8 cellular contexts compared by ENCODE assay signal in genomic region chr1:43707191-43708005, GRCh38. TPM values are rescaled to one million over a fixed set of nuclear protein-coding genes. Genes with fewer than 3 reads are reported as not detected.
DNase-seq lines count a peak whose midpoint lies in the region; ATAC-seq and TF ChIP-seq lines count a peak whose summit lies in the region.

A gene with protein sequence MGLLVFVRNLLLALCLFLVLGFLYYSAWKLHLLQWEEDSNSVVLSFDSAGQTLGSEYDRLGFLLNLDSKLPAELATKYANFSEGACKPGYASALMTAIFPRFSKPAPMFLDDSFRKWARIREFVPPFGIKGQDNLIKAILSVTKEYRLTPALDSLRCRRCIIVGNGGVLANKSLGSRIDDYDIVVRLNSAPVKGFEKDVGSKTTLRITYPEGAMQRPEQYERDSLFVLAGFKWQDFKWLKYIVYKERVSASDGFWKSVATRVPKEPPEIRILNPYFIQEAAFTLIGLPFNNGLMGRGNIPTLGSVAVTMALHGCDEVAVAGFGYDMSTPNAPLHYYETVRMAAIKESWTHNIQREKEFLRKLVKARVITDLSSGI (plus strand): TSS chr1:43707536. CDS start chr1:43736263, 28,727 bp downstream.

- peak within 1 kb of the TSS; percentile 99 for H3K4me2 ChIP-seq in PC-3 (ENCODE audit: low read length)

- H3K27me3 ChIP-seq in PC-3 (ENCODE audit: low read length) (no peaks in the 10 kb centered on the region), mucosa of stomach (ENCODE audit: control insufficient read depth, insufficient read depth, low read length) (no peaks in the 10 kb centered on the region)

- peak within 1 kb of the TSS; percentile 48 for H3K27ac ChIP-seq in PC-3 (ENCODE audit: low read length)

- peak within 1 kb of the TSS; percentile 46 to 86 (median 67) for H3K27ac Mint-ChIP-seq in IgD-negative memory B cell

- CTCF ChIA-PET in PC-3 (lab: Charles Lee), result interaction anchor here (0.6 to 1.2 kb wide), 4 partner anchors 125 to 382 kb away, joined by 3 to 8 read pairs (median 3); no protein-coding TSS in a partner anchor

- peak within 1 kb of the TSS; percentile 84 to 96 (median 92) for H3K4me3 Mint-ChIP-seq in IgD-negative memory B cell

- no peaks in the 10 kb centered on the region for H3F3A ChIP-seq in PC-3 (ENCODE audit: low read length, unreplicated experiment)

- BruUV-seq in PC-3 (replicated peaks; lab: Mats Ljungman, UMichigan), result no TSS peak

- no peaks in the 10 kb centered on the region for H3K36me3 Mint-ChIP-seq in IgD-negative memory B cell

- H2AFZ ChIP-seq in PC-3 (ENCODE audit: low read length), result peak within 1 kb of the TSS; percentile 87

- H3K9me3 ChIP-seq in PC-3 (ENCODE audit: low read length) (no peaks in the 10 kb centered on the region), mucosa of stomach (ENCODE audit: control insufficient read depth, low read length) (no peaks in the 10 kb centered on the region)

- no peaks in the 10 kb centered on the region for H3K9me3 Mint-ChIP-seq in IgD-negative memory B cell

- peaks cover 13 to 19% (median 15%) of the 10 kb centered on the region in 3 donors for H3K4me1 Mint-ChIP-seq in IgD-negative memory B cell

- peak within 1 kb of the TSS; percentile 83 for H3K4me3 ChIP-seq in PC-3 (ENCODE audit: low read length)
- peak within 1 kb of the TSS; percentile 64 for H3K4me3 ChIP-seq in mucosa of stomach (ENCODE audit: low read length)

- H4K20me1 ChIP-seq in PC-3 (ENCODE audit: low read length), result no peaks in the 10 kb centered on the region

- H3K9me2 ChIP-seq in PC-3 (replicated peaks; ENCODE audit: low read length), result no peaks in the 10 kb centered on the region

- intact Hi-C loops in PC-3 (cut with micrococcal nuclease), result loop anchor here (2.0 to 5.0 kb wide), 2 partner anchors 57 to 240 kb away; partner anchors contain the start of genes IPO13 and KDM4A

- peak; percentile 94 for TF ChIP-seq POLR2A in erythroblast (IDR thresholded peaks at IDR 0.05; ENCODE audit: low read length)

- POLR2A ChIA-PET in PC-3 (lab: Charles Lee; ENCODE audit: unreplicated experiment), result interaction anchor here (0.7 to 0.8 kb wide), 2 partner anchors 57 to 437 kb away, joined by 3 to 6 read pairs; partner anchors contain the start of gene KDM4A

- peaks cover 40% of the 10 kb centered on the region for H3K4me1 ChIP-seq in PC-3 (ENCODE audit: insufficient read depth, low read length)
- peaks cover 7% of the 10 kb centered on the region for H3K4me1 ChIP-seq in mucosa of stomach (ENCODE audit: control insufficient read depth, insufficient read depth, low read length)

- H3K27me3 Mint-ChIP-seq in IgD-negative memory B cell, result no peaks in the 10 kb centered on the region

- peak; percentile 92 for ATAC-seq in GM21529 (IDR thresholded peaks at IDR 0.05; ENCODE audit: unreplicated experiment)
- ATAC-seq in PC-3, result peak; percentile 91

- H3K9ac ChIP-seq in PC-3 (ENCODE audit: low read length), result peak within 1 kb of the TSS; percentile 82
- H3K9ac ChIP-seq in mucosa of stomach (ENCODE audit: low read length), result peak within 1 kb of the TSS; percentile 46

- H3K79me2 ChIP-seq in PC-3 (ENCODE audit: low read length), result peaks cover 33% of the 10 kb centered on the region

- peak; percentile 66 for DNase-seq in DMS 273 treated with DMSO at 0.1 percent for 48 hours (lab: John Stamatoyannopoulos, UW)
- DNase-seq in PC-3, result peak; percentile 94
- peak; percentile 94 for DNase-seq in activated T-cell treated with anti-CD3 and anti-CD28 coated beads for 48 hours (ENCODE audit: low read depth)
- peak; percentile 94 to 96 for DNase-seq in erythroblast (lab: John Stamatoyannopoulos, UW)
- peak; percentile 94 for DNase-seq in stimulated activated CD8-positive, alpha-beta memory T cell treated with anti-CD3 and anti-CD28 coated beads, Interleukin-4, amount 100 ng/mL, for 48 hours

- H3K36me3 ChIP-seq in PC-3 (ENCODE audit: low read depth, low read length) (peaks cover 18% of the 10 kb centered on the region), mucosa of stomach (ENCODE audit: control insufficient read depth, insufficient read depth, low read length) (no peaks in the 10 kb centered on the region)

- no peak for TF ChIP-seq CTCF in PC-3 (conservative IDR thresholded peaks at IDR 0.05; ENCODE audit: low read depth, low read length)

RNA-seq across cellular contexts. Expression of the gene that starts here (rescaled TPM):
- 14.3 TPM for polyA plus RNA-seq in IgD-negative memory B cell
- 7.4 and 9.0 TPM in 2 replicates for total RNA-seq in PC-3 (2014; rRNA removed)

Comparison
In these comparisons a context has a peak if more than half of its experiments do, and no peak if none do; other contexts are left out.
1. Peak in every context shown above with its lines: DNase-seq, ATAC-seq, H3K4me3 ChIP-seq and H3K27ac ChIP-seq.